7 cellular contexts compared by ENCODE assay signal in genomic region chr1:212699104-212699838, GRCh38. TPM values are rescaled to one million over a fixed set of nuclear protein-coding genes. Genes with fewer than 3 reads are reported as not detected.
DNase-seq lines count a peak whose midpoint lies in the region; ATAC-seq and TF ChIP-seq lines count a peak whose summit lies in the region.

No MANE protein-coding gene starts in this region.

- no peak overlapping the region for H2BK120ac ChIP-seq in mesenchymal stem cell (ENCODE audit: low read depth, low read length)

- peak overlapping the region; percentile 95 for H3K4me2 ChIP-seq in mesenchymal stem cell (ENCODE audit: low read length, poor library complexity, severe bottlenecking)

- no peak overlapping the region for H3K14ac ChIP-seq in mesenchymal stem cell (ENCODE audit: low read length in 2 of 2)

- no peak overlapping the region for H3K23ac ChIP-seq in mesenchymal stem cell (ENCODE audit: low read length in 2 of 2)

- peak overlapping the region; percentile 58 to 78 for H3K4me3 ChIP-seq in mesenchymal stem cell (ENCODE audit: insufficient read depth in 1 of 2, low read depth in 1 of 2, low read length in 2 of 2)

- no peak overlapping the region for H2AFZ ChIP-seq in mesenchymal stem cell (ENCODE audit: low read depth, low read length)

- peak; percentile 45 for DNase-seq in NCI-H146 treated with DMSO at 0.1 percent for 48 hours (lab: John Stamatoyannopoulos, UW; ENCODE audit: unreplicated experiment)
- DNase-seq in activated CD4-positive, alpha-beta T cell treated with anti-CD3 and anti-CD28 coated beads for 4 hours, result peak; percentile 55
- peak; percentile 18 for DNase-seq in effector CD4-positive, alpha-beta T cell
- DNase-seq in mesenchymal stem cell, result peak; percentile 65
- peak in 5 of 6 experiments; percentile 9 to 57 (median 33) for DNase-seq in stimulated activated naive CD4-positive, alpha-beta T cell (lab: John Stamatoyannopoulos, UW)

- no peak overlapping the region for H3K4ac ChIP-seq in mesenchymal stem cell (ENCODE audit: low read depth in 1 of 2, low read length in 2 of 2)

- H2BK12ac ChIP-seq in mesenchymal stem cell (ENCODE audit: low read length in 2 of 2), result no peak overlapping the region

- no peaks in the 10 kb centered on the region for H3K79me1 ChIP-seq in mesenchymal stem cell (replicated peaks; ENCODE audit: low read length, poor library complexity, severe bottlenecking)

- H4K8ac ChIP-seq in mesenchymal stem cell (ENCODE audit: low read length), result peak overlapping the region; percentile 64

- H3K4me1 ChIP-seq in mesenchymal stem cell (ENCODE audit: control insufficient read depth, insufficient read depth, low read depth, low read length), result peaks cover 21% of the 10 kb centered on the region

- no peaks in the 10 kb centered on the region for H3K36me3 ChIP-seq in mesenchymal stem cell (ENCODE audit: control insufficient read depth in 1 of 2, insufficient read depth in 2 of 2, low read depth in 1 of 2, low read length in 2 of 2)

- no peaks in the 10 kb centered on the region for H3K9me3 ChIP-seq in mesenchymal stem cell (ENCODE audit: control insufficient read depth, low read length)

- H2BK5ac ChIP-seq in mesenchymal stem cell (ENCODE audit: low read depth, low read length, poor library complexity, severe bottlenecking), result no peak overlapping the region

- peak overlapping the region; percentile 66 for H4K91ac ChIP-seq in mesenchymal stem cell (ENCODE audit: low read length)

- H3K18ac ChIP-seq in mesenchymal stem cell (ENCODE audit: low read depth in 1 of 2, low read length in 2 of 2), result peak overlapping the region in 1 of 2 experiments; percentile 71

- H2AK5ac ChIP-seq in mesenchymal stem cell (ENCODE audit: low read length, severe bottlenecking), result no peak overlapping the region

- H3K9ac ChIP-seq in mesenchymal stem cell (ENCODE audit: low read length), result peak overlapping the region; percentile 61

- WGBS in mesenchymal stem cell, result 1% methylated on average over 41 of the region's 72 CpGs

- H3K27me3 ChIP-seq in mesenchymal stem cell (ENCODE audit: control insufficient read depth in 1 of 2, insufficient read depth in 1 of 2, low read length in 2 of 2), result peaks cover 18 to 54% of the 10 kb centered on the region in 2 experiments

- no peak overlapping the region for H3K27ac ChIP-seq in mesenchymal stem cell (ENCODE audit: low read length, poor library complexity, severe bottlenecking)

- TF ChIP-seq CTCF in GM12874 (IDR thresholded peaks at IDR 0.05; ENCODE audit: insufficient read depth, low read depth, low read length), result peak; percentile 84

- peak overlapping the region; percentile 17 for H2BK15ac ChIP-seq in mesenchymal stem cell (ENCODE audit: low read depth, poor library complexity, severe bottlenecking)

- peak; percentile 50 for ATAC-seq in HG02571 (IDR thresholded peaks at IDR 0.05; ENCODE audit: unreplicated experiment)

RNA-seq across cellular contexts. Expression of gene BATF3, which starts 0.4 kb away (rescaled TPM):
- 7.8 TPM for polyA plus RNA-seq in mesenchymal stem cell (2013, experiment 1 of 2)
- polyA plus RNA-seq in mesenchymal stem cell (2013, experiment 2 of 2), result 8.1 TPM
